Comparison of ENCODE assay signal across 8 cellular contexts in genomic region chr7:43729924-43730248, GRCh38. TPM values are rescaled to one million over a fixed set of nuclear protein-coding genes. Genes with fewer than 3 reads are reported as not detected.
A peak's percentile ranks its signal among the peaks of the same experiment; 100 is the strongest.
DNase-seq lines count a peak whose midpoint lies in the region; ATAC-seq and TF ChIP-seq lines count a peak whose summit lies in the region.

No MANE protein-coding gene starts in this region.

- peak; percentile 7 for ATAC-seq in GM19043 (IDR thresholded peaks at IDR 0.05; ENCODE audit: low read depth, unreplicated experiment)
- ATAC-seq in GM21786 (IDR thresholded peaks at IDR 0.05; ENCODE audit: unreplicated experiment) = no peak

- H3K36me3 Mint-ChIP-seq in chondrocyte (ENCODE audit: low read depth) = no peaks in the 10 kb centered on the region

- H3K4me1 Mint-ChIP-seq in chondrocyte (ENCODE audit: low read depth) = peaks cover 37% of the 10 kb centered on the region

- peak overlapping the region; percentile 88 for H3K4me3 Mint-ChIP-seq in chondrocyte (ENCODE audit: unreplicated experiment)

- no peaks in the 10 kb centered on the region for H3K36me3 ChIP-seq in muscle layer of duodenum (ENCODE audit: control insufficient read depth in 1 of 2, insufficient read depth in 2 of 2, low read length in 2 of 2)

- H3K4me1 ChIP-seq in muscle layer of duodenum (ENCODE audit: control insufficient read depth in 1 of 2, insufficient read depth in 2 of 2, low read length in 2 of 2) = peaks cover 0 to 9% of the 10 kb centered on the region in 2 donors

- TF ChIP-seq CTCF in HL-60 (IDR thresholded peaks at IDR 0.05; ENCODE audit: insufficient read depth, low read length) = no peak
- no peak for TF ChIP-seq CTCF in chondrocyte (IDR thresholded peaks at IDR 0.05)

- no peaks in the 10 kb centered on the region for H3K9me3 ChIP-seq in muscle layer of duodenum (ENCODE audit: control insufficient read depth in 1 of 2, low read length in 2 of 2)

- DNase-seq in HL-60 (ENCODE audit: low read depth in 1 of 2, low spot score in 1 of 2) = no peak
- DNase-seq in chondrocyte (ENCODE audit: low spot score) = no peak
- DNase-seq in A172 (ENCODE audit: low spot score) = no peak
- no peak for DNase-seq in GM19238 (ENCODE audit: insufficient read length, low spot score)
- DNase-seq in islet precursor cell = no peak

- H3K27ac ChIP-seq in HL-60 (replicated peaks) (peak overlapping the region; percentile 80), muscle layer of duodenum (ENCODE audit: low read length) (peak overlapping the region; percentile 86)

- H3K4me3 ChIP-seq in HL-60 (replicated peaks; ENCODE audit: insufficient read depth, low read length) = peak overlapping the region; percentile 70
- H3K4me3 ChIP-seq in muscle layer of duodenum (ENCODE audit: low read depth in 1 of 2, low read length in 2 of 2) = peak overlapping the region; percentile 94 to 96

- H3K27ac Mint-ChIP-seq in chondrocyte (ENCODE audit: unreplicated experiment) = peak overlapping the region; percentile 92

- H3K27me3 ChIP-seq in HL-60 (ENCODE audit: insufficient read depth, poor library complexity, severe bottlenecking) = no peaks in the 10 kb centered on the region
- H3K27me3 ChIP-seq in muscle layer of duodenum (ENCODE audit: low read depth, low read length) = no peaks in the 10 kb centered on the region

- H3K27me3 Mint-ChIP-seq in chondrocyte (ENCODE audit: low read depth) = peaks cover 7% of the 10 kb centered on the region

- H3K9me3 Mint-ChIP-seq in chondrocyte (ENCODE audit: low read depth) = no peaks in the 10 kb centered on the region

RNA-seq across cellular contexts. Expression of gene COA1, which starts 0.6 kb away (rescaled TPM):
- total RNA-seq in chondrocyte = 31.4 to 36.6 TPM (median 33.5 TPM) in 3 replicates
- total RNA-seq in A172 (2014; rRNA removed; shearing (Covaris generic)) = 87.5 and 154 TPM in 2 replicates

RNA-seq across cellular contexts. Expression of gene BLVRA, which starts 28.6 kb away (rescaled TPM):
- 27.2 to 53.8 TPM (median 48.9 TPM) in 3 replicates for total RNA-seq in chondrocyte
- total RNA-seq in A172 (2014; rRNA removed; shearing (Covaris generic)) = 129 and 138 TPM in 2 replicates
